ENCODE assay signal across 1 cellular context in the genomic region with DNA sequence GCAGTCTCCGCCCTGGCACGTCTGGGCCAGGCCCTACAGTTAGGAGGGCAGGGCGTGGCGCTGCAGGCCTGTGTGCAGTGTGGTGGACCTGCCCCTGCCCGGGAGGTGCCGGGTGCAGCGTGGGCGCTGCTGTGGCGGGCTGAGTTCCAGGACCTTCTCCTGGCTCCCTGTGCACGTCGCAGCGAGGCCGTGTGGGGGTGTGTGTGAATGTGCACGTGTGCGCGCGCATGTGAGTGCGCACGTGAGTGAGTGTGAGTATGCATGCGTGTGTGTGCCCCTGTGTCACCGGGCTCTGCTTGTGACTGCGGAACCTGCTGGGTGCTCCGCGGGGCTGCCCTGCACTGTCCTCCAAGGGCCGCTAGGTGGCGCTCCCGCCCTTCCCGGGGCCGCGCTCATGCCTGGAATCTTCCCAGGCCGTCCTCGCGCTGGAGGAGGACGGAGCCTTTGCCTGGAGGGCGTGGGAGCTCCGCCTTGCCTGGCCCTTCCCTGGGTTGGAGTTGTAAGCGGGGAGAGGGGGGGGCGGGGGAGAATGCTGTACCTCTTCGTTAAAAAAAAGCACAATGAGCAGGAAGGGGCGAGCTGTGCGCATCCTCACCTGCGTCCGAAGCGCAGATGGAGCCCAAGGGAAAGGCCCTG.
A peak's percentile ranks its signal among the peaks of the same experiment; 100 is the strongest.
TF ChIP-seq lines count a peak whose summit lies in the region.

No MANE protein-coding gene starts in this region.

TF ChIP-seq in HepG2, 621 proteins besides CTCF, POLR2A, EP300 and RAD21 (continued from another document):
- TF ChIP-seq, protein P1, sequence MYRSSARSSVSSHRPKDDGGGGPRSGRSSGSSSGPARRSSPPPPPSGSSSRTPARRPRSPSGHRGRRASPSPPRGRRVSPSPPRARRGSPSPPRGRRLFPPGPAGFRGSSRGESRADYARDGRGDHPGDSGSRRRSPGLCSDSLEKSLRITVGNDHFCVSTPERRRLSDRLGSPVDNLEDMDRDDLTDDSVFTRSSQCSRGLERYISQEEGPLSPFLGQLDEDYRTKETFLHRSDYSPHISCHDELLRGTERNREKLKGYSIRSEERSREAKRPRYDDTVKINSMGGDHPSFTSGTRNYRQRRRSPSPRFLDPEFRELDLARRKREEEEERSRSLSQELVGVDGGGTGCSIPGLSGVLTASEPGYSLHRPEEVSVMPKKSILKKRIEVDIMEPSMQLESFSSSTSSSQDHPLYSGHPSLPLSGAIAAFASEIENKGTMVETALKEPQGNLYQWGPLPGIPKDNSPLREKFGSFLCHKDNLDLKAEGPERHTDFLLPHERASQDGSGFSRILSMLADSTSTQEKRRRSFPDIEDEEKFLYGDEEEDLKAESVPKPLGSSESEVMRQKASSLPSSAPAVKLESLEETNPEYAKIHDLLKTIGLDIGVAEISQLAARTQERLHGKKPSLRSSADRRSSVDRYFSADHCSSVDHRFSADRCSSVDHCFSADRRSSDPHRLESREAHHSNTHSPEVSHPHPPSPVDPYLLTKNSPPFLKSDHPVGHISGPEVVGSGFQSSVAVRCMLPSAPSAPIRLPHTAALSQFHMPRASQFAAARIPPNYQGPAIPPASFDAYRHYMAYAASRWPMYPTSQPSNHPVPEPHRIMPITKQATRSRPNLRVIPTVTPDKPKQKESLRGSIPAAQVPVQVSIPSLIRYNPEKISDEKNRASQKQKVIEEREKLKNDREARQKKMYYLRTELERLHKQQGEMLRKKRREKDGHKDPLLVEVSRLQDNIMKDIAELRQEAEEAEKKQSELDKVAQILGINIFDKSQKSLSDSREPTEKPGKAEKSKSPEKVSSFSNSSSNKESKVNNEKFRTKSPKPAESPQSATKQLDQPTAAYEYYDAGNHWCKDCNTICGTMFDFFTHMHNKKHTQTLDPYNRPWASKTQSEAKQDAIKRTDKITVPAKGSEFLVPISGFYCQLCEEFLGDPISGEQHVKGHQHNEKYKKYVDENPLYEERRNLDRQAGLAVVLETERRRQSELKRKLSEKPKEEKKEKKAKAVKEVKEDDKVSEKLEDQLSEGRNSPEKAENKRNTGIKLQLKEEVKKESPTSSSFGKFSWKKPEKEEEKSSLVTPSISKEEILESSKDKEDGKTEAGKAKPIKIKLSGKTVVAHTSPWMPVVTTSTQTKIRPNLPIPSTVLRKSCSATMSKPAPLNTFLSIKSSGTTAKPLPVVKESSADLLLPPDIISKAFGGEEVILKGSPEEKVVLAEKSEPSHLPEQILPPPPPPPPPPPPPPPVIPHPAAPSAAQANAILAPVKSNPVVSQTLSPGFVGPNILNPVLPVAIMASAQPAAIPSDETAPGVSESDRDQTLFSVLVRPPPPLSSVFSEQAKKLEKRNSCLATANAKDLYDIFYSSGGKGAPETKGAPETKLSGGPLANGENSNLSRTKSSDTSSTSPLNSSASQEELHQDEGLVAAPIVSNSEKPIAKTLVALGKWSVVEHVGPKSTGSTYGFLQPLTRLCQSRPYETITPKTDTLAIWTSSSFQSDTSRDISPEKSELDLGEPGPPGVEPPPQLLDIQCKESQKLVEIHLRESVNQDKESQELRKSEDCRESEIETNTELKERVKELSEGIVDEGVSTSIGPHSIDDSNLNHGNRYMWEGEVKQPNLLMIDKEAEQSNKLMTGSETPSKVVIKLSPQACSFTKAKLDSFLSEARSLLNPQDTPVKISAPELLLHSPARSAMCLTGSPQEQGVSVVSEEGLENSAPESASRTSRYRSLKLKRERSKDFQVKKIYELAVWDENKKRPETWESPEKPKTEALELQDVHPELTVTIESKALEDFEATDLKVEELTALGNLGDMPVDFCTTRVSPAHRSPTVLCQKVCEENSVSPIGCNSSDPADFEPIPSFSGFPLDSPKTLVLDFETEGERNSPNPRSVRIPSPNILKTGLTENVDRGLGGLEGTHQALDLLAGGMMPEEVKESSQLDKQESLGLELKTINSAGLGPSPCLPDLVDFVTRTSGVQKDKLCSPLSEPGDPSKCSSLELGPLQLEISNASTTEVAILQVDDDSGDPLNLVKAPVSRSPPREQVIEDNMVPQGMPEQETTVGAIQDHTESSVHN (CRISPR knock-in tag; IDR thresholded peaks at IDR 0.05) = peak; percentile 48; the same call in 1 of the 2 replicates
- TF ChIP-seq PRPF4 (IDR thresholded peaks at IDR 0.05; ENCODE audit: low read depth, low read length, poor library complexity, severe bottlenecking) (no peak), ATF7-NPFF (CRISPR knock-in tag; IDR thresholded peaks at IDR 0.05; ENCODE audit: low read depth) (peak; percentile 38; the same call in 1 of the 2 replicates), CCAR2 (optimal IDR thresholded peaks at IDR 0.05; ENCODE audit: low read depth, low read length) (no peak), ZNF703 (CRISPR knock-in tag; IDR thresholded peaks at IDR 0.05; ENCODE audit: borderline replicate concordance) (no peak), MAZ (IDR thresholded peaks at IDR 0.05; ENCODE audit: borderline replicate concordance, low read depth, low read length) (no peak), MAZ (CRISPR knock-in tag; IDR thresholded peaks at IDR 0.05; ENCODE audit: low read depth) (no peak), HMGA1 (CRISPR knock-in tag; conservative IDR thresholded peaks at IDR 0.05) (no peak), ZNF501 (CRISPR knock-in tag; IDR thresholded peaks at IDR 0.05) (0 out of 2 replicates have a peak, but pooled peaks have one; percentile 17), ARNT2 (CRISPR knock-in tag; IDR thresholded peaks at IDR 0.05; ENCODE audit: low read depth) (0 out of 2 replicates have a peak, but pooled peaks have one; percentile 29), ZNF329 (CRISPR knock-in tag; IDR thresholded peaks at IDR 0.05; ENCODE audit: low read depth) (peak; percentile 80), ZNF891 (CRISPR knock-in tag; IDR thresholded peaks at IDR 0.05) (no peak), PHF5A (CRISPR knock-in tag; IDR thresholded peaks at IDR 0.05; ENCODE audit: low read depth, unreplicated experiment) (no peak), ZNF124 (CRISPR knock-in tag; IDR thresholded peaks at IDR 0.05) (no peak), HMG20B (CRISPR knock-in tag; conservative IDR thresholded peaks at IDR 0.05) (no peak), ZSCAN25 (CRISPR knock-in tag; IDR thresholded peaks at IDR 0.05) (0 out of 2 replicates have a peak, but pooled peaks have one; percentile 29), JUND (CRISPR knock-in tag; IDR thresholded peaks at IDR 0.05) (0 out of 2 replicates have a peak, but pooled peaks have one; percentile 12), ZNF552 (CRISPR knock-in tag; IDR thresholded peaks at IDR 0.05; ENCODE audit: borderline replicate concordance) (no peak), TBX2 (CRISPR knock-in tag; IDR thresholded peaks at IDR 0.05; ENCODE audit: borderline replicate concordance) (no peak; the same call in 1 of the 2 replicates), ZNF350 (CRISPR knock-in tag; IDR thresholded peaks at IDR 0.05; ENCODE audit: borderline replicate concordance, low read depth) (0 out of 2 replicates have a peak, but pooled peaks have one; percentile 31), ZFP41 (CRISPR knock-in tag; IDR thresholded peaks at IDR 0.05; ENCODE audit: borderline replicate concordance) (no peak), ERF (CRISPR knock-in tag; IDR thresholded peaks at IDR 0.05) (no peak)
- TF ChIP-seq, protein P2, sequence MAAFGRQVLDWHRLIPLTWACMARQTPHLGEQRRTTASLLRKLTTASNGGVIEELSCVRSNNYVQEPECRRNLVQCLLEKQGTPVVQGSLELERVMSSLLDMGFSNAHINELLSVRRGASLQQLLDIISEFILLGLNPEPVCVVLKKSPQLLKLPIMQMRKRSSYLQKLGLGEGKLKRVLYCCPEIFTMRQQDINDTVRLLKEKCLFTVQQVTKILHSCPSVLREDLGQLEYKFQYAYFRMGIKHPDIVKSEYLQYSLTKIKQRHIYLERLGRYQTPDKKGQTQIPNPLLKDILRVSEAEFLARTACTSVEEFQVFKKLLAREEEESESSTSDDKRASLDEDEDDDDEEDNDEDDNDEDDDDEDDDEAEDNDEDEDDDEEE (CRISPR knock-in tag; IDR thresholded peaks at IDR 0.05) = 0 out of 2 replicates have a peak, but pooled peaks have one; percentile 34
- TF ChIP-seq, protein P3, sequence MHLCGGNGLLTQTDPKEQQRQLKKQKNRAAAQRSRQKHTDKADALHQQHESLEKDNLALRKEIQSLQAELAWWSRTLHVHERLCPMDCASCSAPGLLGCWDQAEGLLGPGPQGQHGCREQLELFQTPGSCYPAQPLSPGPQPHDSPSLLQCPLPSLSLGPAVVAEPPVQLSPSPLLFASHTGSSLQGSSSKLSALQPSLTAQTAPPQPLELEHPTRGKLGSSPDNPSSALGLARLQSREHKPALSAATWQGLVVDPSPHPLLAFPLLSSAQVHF (CRISPR knock-in tag; IDR thresholded peaks at IDR 0.05) = no peak
- TF ChIP-seq, protein P4, sequence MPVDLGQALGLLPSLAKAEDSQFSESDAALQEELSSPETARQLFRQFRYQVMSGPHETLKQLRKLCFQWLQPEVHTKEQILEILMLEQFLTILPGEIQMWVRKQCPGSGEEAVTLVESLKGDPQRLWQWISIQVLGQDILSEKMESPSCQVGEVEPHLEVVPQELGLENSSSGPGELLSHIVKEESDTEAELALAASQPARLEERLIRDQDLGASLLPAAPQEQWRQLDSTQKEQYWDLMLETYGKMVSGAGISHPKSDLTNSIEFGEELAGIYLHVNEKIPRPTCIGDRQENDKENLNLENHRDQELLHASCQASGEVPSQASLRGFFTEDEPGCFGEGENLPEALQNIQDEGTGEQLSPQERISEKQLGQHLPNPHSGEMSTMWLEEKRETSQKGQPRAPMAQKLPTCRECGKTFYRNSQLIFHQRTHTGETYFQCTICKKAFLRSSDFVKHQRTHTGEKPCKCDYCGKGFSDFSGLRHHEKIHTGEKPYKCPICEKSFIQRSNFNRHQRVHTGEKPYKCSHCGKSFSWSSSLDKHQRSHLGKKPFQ (CRISPR knock-in tag; IDR thresholded peaks at IDR 0.05; ENCODE audit: insufficient replicate concordance) = no peak
- TF ChIP-seq, protein P5, sequence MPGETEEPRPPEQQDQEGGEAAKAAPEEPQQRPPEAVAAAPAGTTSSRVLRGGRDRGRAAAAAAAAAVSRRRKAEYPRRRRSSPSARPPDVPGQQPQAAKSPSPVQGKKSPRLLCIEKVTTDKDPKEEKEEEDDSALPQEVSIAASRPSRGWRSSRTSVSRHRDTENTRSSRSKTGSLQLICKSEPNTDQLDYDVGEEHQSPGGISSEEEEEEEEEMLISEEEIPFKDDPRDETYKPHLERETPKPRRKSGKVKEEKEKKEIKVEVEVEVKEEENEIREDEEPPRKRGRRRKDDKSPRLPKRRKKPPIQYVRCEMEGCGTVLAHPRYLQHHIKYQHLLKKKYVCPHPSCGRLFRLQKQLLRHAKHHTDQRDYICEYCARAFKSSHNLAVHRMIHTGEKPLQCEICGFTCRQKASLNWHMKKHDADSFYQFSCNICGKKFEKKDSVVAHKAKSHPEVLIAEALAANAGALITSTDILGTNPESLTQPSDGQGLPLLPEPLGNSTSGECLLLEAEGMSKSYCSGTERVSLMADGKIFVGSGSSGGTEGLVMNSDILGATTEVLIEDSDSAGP (CRISPR knock-in tag; IDR thresholded peaks at IDR 0.05; ENCODE audit: borderline replicate concordance) = peak; percentile 74; the same call in 1 of the 2 replicates
- TF ChIP-seq, protein P6, sequence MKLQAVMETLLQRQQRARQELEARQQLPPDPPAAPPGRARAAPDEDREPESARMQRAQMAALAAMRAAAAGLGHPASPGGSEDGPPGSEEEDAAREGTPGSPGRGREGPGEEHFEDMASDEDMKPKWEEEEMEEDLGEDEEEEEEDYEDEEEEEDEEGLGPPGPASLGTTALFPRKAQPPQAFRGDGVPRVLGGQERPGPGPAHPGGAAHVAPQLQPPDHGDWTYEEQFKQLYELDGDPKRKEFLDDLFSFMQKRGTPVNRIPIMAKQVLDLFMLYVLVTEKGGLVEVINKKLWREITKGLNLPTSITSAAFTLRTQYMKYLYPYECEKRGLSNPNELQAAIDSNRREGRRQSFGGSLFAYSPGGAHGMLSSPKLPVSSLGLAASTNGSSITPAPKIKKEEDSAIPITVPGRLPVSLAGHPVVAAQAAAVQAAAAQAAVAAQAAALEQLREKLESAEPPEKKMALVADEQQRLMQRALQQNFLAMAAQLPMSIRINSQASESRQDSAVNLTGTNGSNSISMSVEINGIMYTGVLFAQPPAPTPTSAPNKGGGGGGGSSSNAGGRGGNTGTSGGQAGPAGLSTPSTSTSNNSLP (IDR thresholded peaks at IDR 0.05; ENCODE audit: low read depth, low read length) = no peak
- TF ChIP-seq, protein P7, sequence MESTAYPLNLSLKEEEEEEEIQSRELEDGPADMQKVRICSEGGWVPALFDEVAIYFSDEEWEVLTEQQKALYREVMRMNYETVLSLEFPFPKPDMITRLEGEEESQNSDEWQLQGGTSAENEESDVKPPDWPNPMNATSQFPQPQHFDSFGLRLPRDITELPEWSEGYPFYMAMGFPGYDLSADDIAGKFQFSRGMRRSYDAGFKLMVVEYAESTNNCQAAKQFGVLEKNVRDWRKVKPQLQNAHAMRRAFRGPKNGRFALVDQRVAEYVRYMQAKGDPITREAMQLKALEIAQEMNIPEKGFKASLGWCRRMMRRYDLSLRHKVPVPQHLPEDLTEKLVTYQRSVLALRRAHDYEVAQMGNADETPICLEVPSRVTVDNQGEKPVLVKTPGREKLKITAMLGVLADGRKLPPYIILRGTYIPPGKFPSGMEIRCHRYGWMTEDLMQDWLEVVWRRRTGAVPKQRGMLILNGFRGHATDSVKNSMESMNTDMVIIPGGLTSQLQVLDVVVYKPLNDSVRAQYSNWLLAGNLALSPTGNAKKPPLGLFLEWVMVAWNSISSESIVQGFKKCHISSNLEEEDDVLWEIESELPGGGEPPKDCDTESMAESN (CRISPR knock-in tag; conservative IDR thresholded peaks at IDR 0.05) = 0 out of 2 replicates have a peak, but pooled peaks have one; percentile 73
- TF ChIP-seq, protein P8, sequence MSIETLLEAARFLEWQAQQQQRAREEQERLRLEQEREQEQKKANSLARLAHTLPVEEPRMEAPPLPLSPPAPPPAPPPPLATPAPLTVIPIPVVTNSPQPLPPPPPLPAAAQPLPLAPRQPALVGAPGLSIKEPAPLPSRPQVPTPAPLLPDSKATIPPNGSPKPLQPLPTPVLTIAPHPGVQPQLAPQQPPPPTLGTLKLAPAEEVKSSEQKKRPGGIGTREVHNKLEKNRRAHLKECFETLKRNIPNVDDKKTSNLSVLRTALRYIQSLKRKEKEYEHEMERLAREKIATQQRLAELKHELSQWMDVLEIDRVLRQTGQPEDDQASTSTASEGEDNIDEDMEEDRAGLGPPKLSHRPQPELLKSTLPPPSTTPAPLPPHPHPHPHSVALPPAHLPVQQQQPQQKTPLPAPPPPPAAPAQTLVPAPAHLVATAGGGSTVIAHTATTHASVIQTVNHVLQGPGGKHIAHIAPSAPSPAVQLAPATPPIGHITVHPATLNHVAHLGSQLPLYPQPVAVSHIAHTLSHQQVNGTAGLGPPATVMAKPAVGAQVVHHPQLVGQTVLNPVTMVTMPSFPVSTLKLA (IDR thresholded peaks at IDR 0.05) = 0 out of 2 replicates have a peak, but pooled peaks have one; percentile 8
